Comparison of ENCODE assay signal across 8 cellular contexts in genomic region chr9:32550609-32551490, GRCh38. TPM values are rescaled to one million over a fixed set of nuclear protein-coding genes. Genes with fewer than 3 reads are reported as not detected.
DNase-seq lines count a peak whose midpoint lies in the region; ATAC-seq and TF ChIP-seq lines count a peak whose summit lies in the region.

No MANE protein-coding gene starts in this region.

- peak; percentile 38 for TF ChIP-seq POLR2A in GM15510 (IDR thresholded peaks at IDR 0.05; ENCODE audit: borderline replicate concordance, extremely low read depth, insufficient read length)
- peak; percentile 65 to 67 for TF ChIP-seq POLR2A in uterus (IDR thresholded peaks at IDR 0.05)

- peaks cover 37% of the 10 kb centered on the region for H3K4me1 Mint-ChIP-seq in T-helper 1 cell treated with Interleukin-12 subunit alpha and Interleukin-12 subunit beta and Interleukin-4 antibody, amounts not matched to agents 30 μg/mL and 1 μg/mL, for 36 hours (ENCODE audit: low read depth)

- peak overlapping the region; percentile 78 to 85 for H3K4me3 ChIP-seq in right atrium auricular region
- H3K4me3 ChIP-seq in uterus: peak overlapping the region; percentile 70 to 83

- H3K9me3 Mint-ChIP-seq in T-helper 1 cell treated with Interleukin-12 subunit alpha and Interleukin-12 subunit beta and Interleukin-4 antibody, amounts not matched to agents 30 μg/mL and 1 μg/mL, for 36 hours: no peaks in the 10 kb centered on the region

- no peaks in the 10 kb centered on the region for H3K27me3 Mint-ChIP-seq in T-helper 1 cell treated with Interleukin-12 subunit alpha and Interleukin-12 subunit beta and Interleukin-4 antibody, amounts not matched to agents 30 μg/mL and 1 μg/mL, for 36 hours (ENCODE audit: low read depth)

- peak overlapping the region; percentile 94 for H3K27ac ChIP-seq in angular gyrus (ENCODE audit: low read depth, low read length)
- peak overlapping the region; percentile 95 to 96 for H3K27ac ChIP-seq in right atrium auricular region
- H3K27ac ChIP-seq in uterus: peak overlapping the region; percentile 95 to 96

- H3K4me1 ChIP-seq in right atrium auricular region (peaks cover 0 to 21% of the 10 kb centered on the region in 2 donors), uterus (no peaks in the 10 kb centered on the region)

- no peaks in the 10 kb centered on the region for H3K9me3 ChIP-seq in right atrium auricular region
- no peaks in the 10 kb centered on the region for H3K9me3 ChIP-seq in uterus

- H3K4me3 Mint-ChIP-seq in T-helper 1 cell treated with Interleukin-12 subunit alpha and Interleukin-12 subunit beta and Interleukin-4 antibody, amounts not matched to agents 30 μg/mL and 1 μg/mL, for 36 hours: peak overlapping the region; percentile 92

- TF ChIP-seq CTCF in right atrium auricular region (IDR thresholded peaks at IDR 0.05): no peak
- TF ChIP-seq CTCF in uterus (IDR thresholded peaks at IDR 0.05): peak in 1 of 4 experiments; percentile 23

- intact Hi-C loops in uterus (cut with DNase I; ENCODE audit: low total_unique reads): no loop called here

- DNase-seq in NCI-H1694 (lab: John Stamatoyannopoulos, UW) (peak; percentile 88), right atrium auricular region (ENCODE audit: low spot score) (peak; percentile 92), pulmonary artery endothelial cell (ENCODE audit: low read depth, low spot score) (peak; percentile 79), uterus (peak; percentile 91 to 94)

- H3K27me3 ChIP-seq in right atrium auricular region (no peaks in the 10 kb centered on the region), uterus (no peaks in the 10 kb centered on the region)

- no peaks in the 10 kb centered on the region for H3K36me3 ChIP-seq in right atrium auricular region
- no peaks in the 10 kb centered on the region for H3K36me3 ChIP-seq in uterus

- ATAC-seq in HG02885 (IDR thresholded peaks at IDR 0.05; ENCODE audit: poor library complexity, unreplicated experiment): peak; percentile 67

- peaks cover 10% of the 10 kb centered on the region for H3K36me3 Mint-ChIP-seq in T-helper 1 cell treated with Interleukin-12 subunit alpha and Interleukin-12 subunit beta and Interleukin-4 antibody, amounts not matched to agents 30 μg/mL and 1 μg/mL, for 36 hours (ENCODE audit: low read depth)

- peak overlapping the region; percentile 94 for H3K27ac Mint-ChIP-seq in T-helper 1 cell treated with Interleukin-12 subunit alpha and Interleukin-12 subunit beta and Interleukin-4 antibody, amounts not matched to agents 30 μg/mL and 1 μg/mL, for 36 hours

RNA-seq across cellular contexts. Expression of gene SMIM27, which starts 1.3 kb away (rescaled TPM):
- total RNA-seq in right atrium auricular region (1 to 10 TPM; 5.7 to 6.8 TPM), pulmonary artery endothelial cell (1.2 and 3.0 TPM in 2 replicates), uterus (1 to 10 TPM in 2 of 4 donors, not detected in 2; 1.7 to 8.1 TPM)

RNA-seq across cellular contexts. Expression of gene TOPORS, which starts 1.5 kb away (rescaled TPM):
- total RNA-seq in right atrium auricular region: 10 to 100 TPM in 1 of 2 donors, 1 to 10 TPM in 1; 9.4 to 11.0 TPM
- total RNA-seq in pulmonary artery endothelial cell: 33.4 and 43.7 TPM in 2 replicates
- total RNA-seq in uterus: 10 to 100 TPM; 12.8 to 49.3 (median 27.3) TPM

RNA-seq across cellular contexts. Expression of gene NDUFB6, which starts 22.1 kb away (rescaled TPM):
- total RNA-seq in right atrium auricular region (100 to 1,000 TPM in 1 of 2 donors, 10 to 100 TPM in 1; 70.1 to 134 TPM), pulmonary artery endothelial cell (41.7 and 49.7 TPM in 2 replicates), uterus (100 to 1,000 TPM in 1 of 4 donors, 10 to 100 TPM in 3; 33.8 to 181 (median 54.5) TPM)

RNA-seq across cellular contexts. Expression of gene RIGI, which starts 24.9 kb away (rescaled TPM):
- total RNA-seq in right atrium auricular region (1 to 10 TPM; 2.6 to 3.1 TPM), pulmonary artery endothelial cell (20.8 and 37.1 TPM in 2 replicates), uterus (10 to 100 TPM in 3 of 4 donors, 1 to 10 TPM in 1; 2.6 to 22.5 (median 14.3) TPM)

Comparison
In these comparisons a context has a peak if more than half of its experiments do, and no peak if none do; other contexts are left out.
1. Peak in every context shown above with its lines: DNase-seq, ATAC-seq, H3K4me3 ChIP-seq and H3K27ac ChIP-seq.